ENCODE assay signal across 8 cellular contexts in genomic region chr5:168706655-168707069, GRCh38.
DNase-seq lines count a peak whose midpoint lies in the region; ATAC-seq and TF ChIP-seq lines count a peak whose summit lies in the region.

No MANE protein-coding gene starts in this region.

- CTCF ChIA-PET in HEK293T (lab: Yijun Ruan, JAX) = interaction anchor here (0.6 to 1.9 kb wide), 7 partner anchors 15 to 281 kb away, joined by 3 to 6 read pairs (median 4); no protein-coding TSS in a partner anchor

- POLR2A ChIA-PET in HEK293T (lab: Yijun Ruan, JAX) = no interaction called here

- ATAC-seq in GM18498 (IDR thresholded peaks at IDR 0.05; ENCODE audit: unreplicated experiment) = no peak
- no peak for ATAC-seq in HG03460 (IDR thresholded peaks at IDR 0.05; ENCODE audit: unreplicated experiment)
- no peak for ATAC-seq in HG02938 (IDR thresholded peaks at IDR 0.05; ENCODE audit: unreplicated experiment)

- DNase-seq in D341Med (ENCODE audit: low spot score) (peak; percentile 72), HEK293T (ENCODE audit: extremely low spot score) (peak; percentile 61), RPMI8226 (peak; percentile 34), fibroblast of gingiva (ENCODE audit: low read depth) (peak; percentile 35), occipital lobe (lab: John Stamatoyannopoulos, UW) (peak; percentile 14)

TF ChIP-seq in HEK293T, 16 proteins besides CTCF, POLR2A, EP300 and RAD21:
- no peak for TF ChIP-seq BHLHE40 (IDR thresholded peaks at IDR 0.05; ENCODE audit: borderline replicate concordance)
- TF ChIP-seq LEF1 (IDR thresholded peaks at IDR 0.05; ENCODE audit: borderline replicate concordance) = no peak
- TF ChIP-seq ARNT (IDR thresholded peaks at IDR 0.05) = no peak
- TF ChIP-seq TARDBP (IDR thresholded peaks at IDR 0.05) = no peak
- TF ChIP-seq HDGF (IDR thresholded peaks at IDR 0.05; ENCODE audit: borderline replicate concordance) = no peak
- no peak for TF ChIP-seq NFRKB (IDR thresholded peaks at IDR 0.05)
- no peak for TF ChIP-seq ZNF384 (IDR thresholded peaks at IDR 0.05)
- TF ChIP-seq FOXK2 (IDR thresholded peaks at IDR 0.05) = no peak
- TF ChIP-seq SP1 (IDR thresholded peaks at IDR 0.05) = no peak
- no peak for TF ChIP-seq L3MBTL2 (conservative IDR thresholded peaks at IDR 0.05)
- no peak for TF ChIP-seq FOXA1 (IDR thresholded peaks at IDR 0.05)
- TF ChIP-seq PKNOX1 (IDR thresholded peaks at IDR 0.05) = no peak
- no peak for TF ChIP-seq CTBP1 (IDR thresholded peaks at IDR 0.05; ENCODE audit: borderline replicate concordance)

Comparison
In these comparisons a context has a peak if more than half of its experiments do, and no peak if none do; other contexts are left out.
1. DNase-seq: peak in every context shown above with its lines; median percentile 72 in D341Med; 61 in HEK293T; 35 in fibroblast of gingiva; 34 in RPMI8226; 14 in occipital lobe.